6 cellular contexts compared by ENCODE assay signal in genomic region chr1:156291226-156292061, GRCh38. TPM values are rescaled to one million over a fixed set of nuclear protein-coding genes. Genes with fewer than 3 reads are reported as not detected.
DNase-seq lines count a peak whose midpoint lies in the region; ATAC-seq and TF ChIP-seq lines count a peak whose summit lies in the region.

No MANE protein-coding gene starts in this region.

- no peaks in the 10 kb centered on the region for H3K9me3 Mint-ChIP-seq in activated T-cell treated with anti-CD3 and anti-CD28 coated beads, Interleukin-2, amount 50 U/mL, for 4 hours
- no peaks in the 10 kb centered on the region for H3K9me3 Mint-ChIP-seq in activated naive CD8-positive, alpha-beta T cell treated with anti-CD3 and anti-CD28 coated beads for 36 hours

- H3K4me1 Mint-ChIP-seq in activated T-cell treated with anti-CD3 and anti-CD28 coated beads, Interleukin-2, amount 50 U/mL, for 4 hours (ENCODE audit: low read depth) = peaks cover 18% of the 10 kb centered on the region
- peaks cover 11% of the 10 kb centered on the region for H3K4me1 Mint-ChIP-seq in activated naive CD8-positive, alpha-beta T cell treated with anti-CD3 and anti-CD28 coated beads for 36 hours

- H3K4me3 ChIP-seq in iPS-18c (ENCODE audit: insufficient read depth, low read depth, low read length) (peak overlapping the region; percentile 43), stomach (peak overlapping the region; percentile 44 to 54 (median 48))

- no peaks in the 10 kb centered on the region for H3K27me3 ChIP-seq in stomach

- intact Hi-C loops in stomach (cut with DNase I; ENCODE audit: low total_unique reads) = no loop called here

- TF ChIP-seq POLR2A in stomach (IDR thresholded peaks at IDR 0.05) = peak in 1 of 4 donors; percentile 32

- H3K4me1 ChIP-seq in stomach = peaks cover 14 to 57% (median 45%) of the 10 kb centered on the region in 4 donors

- peaks cover 2% of the 10 kb centered on the region for H3K9me3 ChIP-seq in iPS-18c (ENCODE audit: control insufficient read depth, insufficient read depth, low read length)
- no peaks in the 10 kb centered on the region for H3K9me3 ChIP-seq in stomach

- H3K27ac Mint-ChIP-seq in activated naive CD8-positive, alpha-beta T cell treated with anti-CD3 and anti-CD28 coated beads for 36 hours = no peak overlapping the region

- no peak overlapping the region for H3K4me3 Mint-ChIP-seq in activated T-cell treated with anti-CD3 and anti-CD28 coated beads, Interleukin-2, amount 50 U/mL, for 4 hours
- peak overlapping the region; percentile 54 for H3K4me3 Mint-ChIP-seq in activated naive CD8-positive, alpha-beta T cell treated with anti-CD3 and anti-CD28 coated beads for 36 hours

- 9 to 26% (median 13%) methylated on average over 22 to 37 of the region's 37 CpGs for WGBS in stomach, 5 donors

- peaks cover 13% of the 10 kb centered on the region for H3K36me3 Mint-ChIP-seq in activated T-cell treated with anti-CD3 and anti-CD28 coated beads, Interleukin-2, amount 50 U/mL, for 4 hours (ENCODE audit: insufficient read depth)
- H3K36me3 Mint-ChIP-seq in activated naive CD8-positive, alpha-beta T cell treated with anti-CD3 and anti-CD28 coated beads for 36 hours = peaks cover 2% of the 10 kb centered on the region

- ATAC-seq in activated T-cell treated with anti-CD3 and anti-CD28 coated beads, Interleukin-2, amount 50 U/mL, for 4 hours = peak; percentile 34 to 49
- no peak for ATAC-seq in GM19455 (IDR thresholded peaks at IDR 0.05; ENCODE audit: unreplicated experiment)

- H3K27ac ChIP-seq in stomach = peak overlapping the region; percentile 69 to 87 (median 75)

- no peak for DNase-seq in activated T-cell treated with anti-CD3 and anti-CD28 coated beads, Interleukin-2, amount 50 U/mL, for 4 hours
- DNase-seq in activated T-cell treated with anti-CD3 and anti-CD28 coated beads, Interleukin-2, amount 50 U/mL, for 1 hour = no peak
- peak; percentile 27 for DNase-seq in activated naive CD8-positive, alpha-beta T cell treated with anti-CD3 and anti-CD28 coated beads for 36 hours
- DNase-seq in stomach = peak; percentile 92

- TF ChIP-seq EP300 in stomach (IDR thresholded peaks at IDR 0.05) = no peak

- no peak for TF ChIP-seq CTCF in stomach (IDR thresholded peaks at IDR 0.05)

- H3K36me3 ChIP-seq in stomach = peaks cover 3 to 38% (median 33%) of the 10 kb centered on the region in 4 donors

- no peaks in the 10 kb centered on the region for H3K27me3 Mint-ChIP-seq in activated T-cell treated with anti-CD3 and anti-CD28 coated beads, Interleukin-2, amount 50 U/mL, for 4 hours (ENCODE audit: low read depth)
- no peaks in the 10 kb centered on the region for H3K27me3 Mint-ChIP-seq in activated naive CD8-positive, alpha-beta T cell treated with anti-CD3 and anti-CD28 coated beads for 36 hours

RNA-seq across cellular contexts. Expression of gene GLMP, which starts 4.0 kb away (rescaled TPM):
- total RNA-seq in activated T-cell treated with anti-CD3 and anti-CD28 coated beads, Interleukin-2, amount 50 U/mL, for 4 hours = 10 to 100 TPM; 12.6 to 15.8 (median 13.2) TPM
- 10 to 100 TPM; 17.0 to 20.5 TPM for total RNA-seq in activated naive CD8-positive, alpha-beta T cell treated with anti-CD3 and anti-CD28 coated beads for 36 hours
- 10 to 100 TPM in 4 of 5 donors, 1 to 10 TPM in 1; 1.4 to 92.9 (median 19.7) TPM for total RNA-seq in stomach
- polyA plus RNA-seq in stomach = 10 to 100 TPM; 20.8 to 37.4 (median 35.9) TPM

RNA-seq across cellular contexts. Expression of gene TMEM79, which starts 7.3 kb away (rescaled TPM):
- total RNA-seq in activated T-cell treated with anti-CD3 and anti-CD28 coated beads, Interleukin-2, amount 50 U/mL, for 4 hours = 1 to 10 TPM; 6.3 to 6.9 (median 6.4) TPM
- 1 to 10 TPM; 7.3 to 7.8 TPM for total RNA-seq in activated naive CD8-positive, alpha-beta T cell treated with anti-CD3 and anti-CD28 coated beads for 36 hours
- total RNA-seq in stomach = 10 to 100 TPM in 2 of 5 donors, 1 to 10 TPM in 2, not detected in 1; 1.1 to 21.4 (median 9.4) TPM
- polyA plus RNA-seq in stomach = 10 to 100 TPM in 1 of 3 donors, 1 to 10 TPM in 2; 1.5 to 24.9 (median 2.7) TPM

RNA-seq across cellular contexts. Expression of gene VHLL, which starts 7.7 kb away (rescaled TPM):
- under 1 TPM in 1 of 3 donors, not detected in 2; 0.42 TPM for total RNA-seq in activated T-cell treated with anti-CD3 and anti-CD28 coated beads, Interleukin-2, amount 50 U/mL, for 4 hours
- total RNA-seq in activated naive CD8-positive, alpha-beta T cell treated with anti-CD3 and anti-CD28 coated beads for 36 hours = not detected
- not detected for total RNA-seq in stomach
- not detected for polyA plus RNA-seq in stomach

RNA-seq across cellular contexts. Expression of gene SMG5, which starts 8.8 kb away (rescaled TPM):
- total RNA-seq in activated T-cell treated with anti-CD3 and anti-CD28 coated beads, Interleukin-2, amount 50 U/mL, for 4 hours = 100 to 1,000 TPM; 118 to 125 (median 123) TPM
- 10 to 100 TPM; 90.7 to 92.0 TPM for total RNA-seq in activated naive CD8-positive, alpha-beta T cell treated with anti-CD3 and anti-CD28 coated beads for 36 hours
- 100 to 1,000 TPM in 1 of 5 donors, 10 to 100 TPM in 4; 29.8 to 199 (median 51.6) TPM for total RNA-seq in stomach
- polyA plus RNA-seq in stomach = 10 to 100 TPM; 20.2 to 29.1 (median 22.3) TPM

RNA-seq across cellular contexts. Expression of gene PAQR6, which starts 43.6 kb away (rescaled TPM):
- 1 to 10 TPM; 2.0 to 3.6 (median 3.4) TPM for total RNA-seq in activated T-cell treated with anti-CD3 and anti-CD28 coated beads, Interleukin-2, amount 50 U/mL, for 4 hours
- 1 to 10 TPM; 4.4 to 4.9 TPM for total RNA-seq in activated naive CD8-positive, alpha-beta T cell treated with anti-CD3 and anti-CD28 coated beads for 36 hours
- 1 to 10 TPM in 2 of 5 donors, under 1 TPM in 1, not detected in 2; 0.43 to 2.9 (median 2.0) TPM for total RNA-seq in stomach
- 1 to 10 TPM; 1.4 to 4.3 (median 2.0) TPM for polyA plus RNA-seq in stomach

Comparison
In these comparisons a context has a peak if more than half of its experiments do, and no peak if none do; other contexts are left out.
1. DNase-seq: peak in activated naive CD8-positive, alpha-beta T cell treated with anti-CD3 and anti-CD28 coated beads for 36 hours (single experiment) and stomach (single experiment); none in activated T-cell treated with anti-CD3 and anti-CD28 coated beads, Interleukin-2, amount 50 U/mL, for 4 hours (single experiment) and activated T-cell treated with anti-CD3 and anti-CD28 coated beads, Interleukin-2, amount 50 U/mL, for 1 hour (single experiment).